In the genomic region with DNA sequence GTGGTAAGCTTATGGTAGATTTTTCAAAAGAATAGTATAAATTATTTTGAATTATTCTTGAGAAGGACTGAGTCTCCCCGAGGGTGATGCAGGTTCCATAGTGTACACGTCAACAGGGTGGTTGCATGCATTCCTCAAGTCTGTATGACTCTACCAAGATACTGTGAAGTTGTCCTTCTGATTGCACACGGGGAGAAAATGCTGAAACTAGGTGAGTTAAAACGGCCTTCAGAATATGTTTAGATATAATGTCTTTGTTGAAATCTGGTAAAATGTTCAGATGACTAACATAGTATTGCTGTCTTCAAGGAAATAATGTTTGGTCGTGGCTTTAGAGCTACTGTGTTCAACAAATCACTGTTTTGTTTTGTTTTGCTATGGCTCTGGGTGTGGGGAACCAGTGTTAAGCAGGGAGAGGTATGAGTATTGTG, we compare ENCODE assay signal across 10 cellular contexts. TPM values are rescaled to one million over a fixed set of nuclear protein-coding genes. Genes with fewer than 3 reads are reported as not detected.
DNase-seq lines count a peak whose midpoint lies in the region; ATAC-seq and TF ChIP-seq lines count a peak whose summit lies in the region.
"Had no signal": no experiment of that assay in that cellular context is flagged by ENCODE, and none has a peak within 500 bp of the region (broad histone marks: within the 10 kb centered on the region; RNA-seq: fewer than 3 reads in every experiment).

No MANE protein-coding gene starts in this region.

- H4K20me1 ChIP-seq in MM.1S (ENCODE audit: insufficient read depth, low read length), result no peaks in the 10 kb centered on the region

- H3F3A ChIP-seq in MM.1S (ENCODE audit: insufficient read depth, low read length), result peaks cover 65% of the 10 kb centered on the region

- TF ChIP-seq CTCF in MM.1S (IDR thresholded peaks at IDR 0.05; ENCODE audit: low read length), result no peak
- no peak for TF ChIP-seq CTCF in foreskin keratinocyte (conservative IDR thresholded peaks at IDR 0.05)

- peaks cover 65% of the 10 kb centered on the region for H3K4me1 ChIP-seq in MM.1S (ENCODE audit: low read length)
- peaks cover 35% of the 10 kb centered on the region for H3K4me1 ChIP-seq in foreskin keratinocyte

- no peaks in the 10 kb centered on the region for H3K36me3 ChIP-seq in MM.1S (replicated peaks; ENCODE audit: insufficient read depth, low read length)

- peak overlapping the region; percentile 94 for H3K4me2 ChIP-seq in MM.1S (ENCODE audit: low read depth, low read length)
- H3K4me2 ChIP-seq: PC-9 had no signal

- peak; percentile 33 for DNase-seq in MM.1S
- DNase-seq in foreskin keratinocyte, result peak; percentile 84 to 91
- no peak for DNase-seq in NCI-H226
- no peak for DNase-seq in activated CD4-positive, CD25-positive, alpha-beta regulatory T cell treated with anti-CD3 and anti-CD28 coated beads, Interleukin-2, amount 50 U/mL, for 72 hours
- no peak for DNase-seq in NCI-H1436 (lab: John Stamatoyannopoulos, UW)
- DNase-seq: DMS53, PC-9 had no signal

- peak overlapping the region; percentile 95 for H3K27ac ChIP-seq in MM.1S (ENCODE audit: low read length)
- peak overlapping the region; percentile 99 for H3K27ac ChIP-seq in foreskin keratinocyte
- H3K27ac ChIP-seq: PC-9 had no signal

- H3K9ac ChIP-seq in MM.1S (ENCODE audit: low read length), result peak overlapping the region; percentile 76

- H3K9me3 ChIP-seq in MM.1S (replicated peaks; ENCODE audit: insufficient read depth, low read length), result no peaks in the 10 kb centered on the region

- peaks cover 95% of the 10 kb centered on the region for H3K79me2 ChIP-seq in MM.1S (ENCODE audit: low read length)

- peak; percentile 19 for ATAC-seq in GM21528 (IDR thresholded peaks at IDR 0.05; ENCODE audit: low FRiP score, unreplicated experiment)
- peak; percentile 72 for ATAC-seq in foreskin keratinocyte
- no peak for ATAC-seq in HG03108 (IDR thresholded peaks at IDR 0.05; ENCODE audit: unreplicated experiment)

- H3K27me3 ChIP-seq in MM.1S (replicated peaks; ENCODE audit: insufficient read depth, low read length) (no peaks in the 10 kb centered on the region), foreskin keratinocyte (no peaks in the 10 kb centered on the region)

- peak overlapping the region; percentile 71 for H3K4me3 ChIP-seq in GM08714 (ENCODE audit: low read length)
- peak overlapping the region; percentile 83 for H3K4me3 ChIP-seq in MM.1S (ENCODE audit: low read length)
- H3K4me3 ChIP-seq: PC-9 had no signal

- no peaks in the 10 kb centered on the region for H3K9me2 ChIP-seq in MM.1S (replicated peaks; ENCODE audit: insufficient read depth, low read length)

- H2AFZ ChIP-seq in MM.1S (ENCODE audit: low read length), result no peak overlapping the region
- H2AFZ ChIP-seq: PC-9 had no signal

RNA-seq across cellular contexts. Expression of gene TNFAIP8, which starts 22.4 kb away (rescaled TPM):
- total RNA-seq in foreskin keratinocyte, result 17.1 and 19.4 TPM in 2 replicates
- polyA plus RNA-seq in foreskin keratinocyte, result 7.6 and 8.2 TPM in 2 replicates

Comparison
In these comparisons a context has a peak if more than half of its experiments do, and no peak if none do; other contexts are left out.
1. DNase-seq: peak in MM.1S (single experiment) and foreskin keratinocyte (2 of 2); none in NCI-H226 (single experiment), activated CD4-positive, CD25-positive, alpha-beta regulatory T cell treated with anti-CD3 and anti-CD28 coated beads, Interleukin-2, amount 50 U/mL, for 72 hours (single experiment) and NCI-H1436 (single experiment).